ENCODE assay signal across 28 cellular contexts in the genomic region with DNA sequence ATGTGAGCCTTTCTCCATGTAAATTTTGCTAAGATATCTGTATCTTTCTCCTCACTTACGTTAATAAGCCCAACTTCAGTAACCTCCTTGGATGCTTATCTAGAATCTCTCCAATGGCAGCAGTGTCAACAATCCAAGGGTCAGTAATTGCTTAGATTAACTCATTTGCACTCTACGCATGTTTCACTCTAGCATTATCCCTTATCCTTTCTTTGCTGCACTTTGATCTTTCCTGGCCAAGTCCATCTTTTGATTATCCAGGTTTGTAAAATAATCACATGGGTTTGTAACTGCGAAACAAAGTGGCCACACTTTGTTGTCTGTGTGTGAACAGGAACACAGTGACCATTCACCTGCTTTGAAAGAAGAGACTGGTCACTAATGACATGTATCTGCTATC.
"Had no signal": no experiment of that assay in that cellular context is flagged by ENCODE, and none has a peak within 500 bp of the region (broad histone marks: within the 10 kb centered on the region; RNA-seq: fewer than 3 reads in every experiment).

No MANE protein-coding gene starts in this region.

- H3K36me3 Mint-ChIP-seq: neural progenitor cell; stimulated activated effector memory CD8-positive, alpha-beta T cell treated with anti-CD3 and anti-CD28 coated beads, Interleukin-12 subunit alpha, Interleukin-12 subunit beta, amount 100 ng/mL, for 72 hours; stimulated activated naive B cell treated with anti-CD40 and anti-IgM and Interleukin-4, amounts not matched to agents 10 μg/mL and 1 μg/mL and 100 μg/mL, for 72 hours had no signal

- H3K9me3 Mint-ChIP-seq: natural killer cell; nephron; neural progenitor cell; stimulated activated effector memory CD8-positive, alpha-beta T cell treated with anti-CD3 and anti-CD28 coated beads, Interleukin-12 subunit alpha, Interleukin-12 subunit beta, amount 100 ng/mL, for 72 hours; stimulated activated naive B cell treated with anti-CD40 and anti-IgM and Interleukin-4, amounts not matched to agents 10 μg/mL and 1 μg/mL and 100 μg/mL, for 72 hours; stimulated activated naive CD8-positive, alpha-beta T cell treated with anti-CD3 and anti-CD28 coated beads, Interleukin-15, Interleukin-2, amounts not matched to agents 100 ng/mL and 50 ng/mL, for 24 hours had no signal

- FAIRE-seq: urothelium cell line had no signal

- H3K9me3 ChIP-seq: ovary, psoas muscle, stomach, thoracic aorta, thyroid gland, tibial nerve, upper lobe of left lung, vagina had no signal

- H3K27ac ChIP-seq: neural progenitor cell, ovary, parathyroid adenoma, psoas muscle, skin epidermis, stomach, thoracic aorta, thyroid gland, tibial nerve, upper lobe of left lung, vagina had no signal

- H3K27me3 ChIP-seq: neural progenitor cell, ovary, stomach, thyroid gland, tibial nerve, upper lobe of left lung, vagina had no signal

- H3K4me3 ChIP-seq: neural progenitor cell, ovary, psoas muscle, skin epidermis, stomach, thoracic aorta, thyroid gland, tibial nerve, upper lobe of left lung, vagina had no signal

- H3K27me3 Mint-ChIP-seq: progenitor cell of endocrine pancreas; stimulated activated naive B cell treated with anti-CD40 and anti-IgM and Interleukin-4, amounts not matched to agents 10 μg/mL and 1 μg/mL and 100 μg/mL, for 72 hours; stimulated activated naive CD8-positive, alpha-beta T cell treated with anti-CD3 and anti-CD28 coated beads, Interleukin-15, Interleukin-2, amounts not matched to agents 100 ng/mL and 50 ng/mL, for 24 hours had no signal

- H3K79me2 ChIP-seq: parathyroid adenoma had no signal

- H3K4me3 Mint-ChIP-seq: natural killer cell; nephron; neural progenitor cell; stimulated activated effector memory CD8-positive, alpha-beta T cell treated with anti-CD3 and anti-CD28 coated beads, Interleukin-12 subunit alpha, Interleukin-12 subunit beta, amount 100 ng/mL, for 72 hours; stimulated activated naive B cell treated with anti-CD40 and anti-IgM and Interleukin-4, amounts not matched to agents 10 μg/mL and 1 μg/mL and 100 μg/mL, for 72 hours; stimulated activated naive CD8-positive, alpha-beta T cell treated with anti-CD3 and anti-CD28 coated beads, Interleukin-15, Interleukin-2, amounts not matched to agents 100 ng/mL and 50 ng/mL, for 24 hours had no signal

- DNase-seq: natural killer cell; occipital lobe; ovary; posterior cingulate gyrus; psoas muscle; right cardiac atrium; stimulated activated CD4-positive, alpha-beta T cell treated with anti-CD3 and anti-CD28 coated beads, Interleukin-15, amount 100 ng/mL, for 24 hours; stimulated activated CD4-positive, alpha-beta T cell treated with anti-CD3 and anti-CD28 coated beads, Interleukin-2, amount 100 ng/mL, for 24 hours; stimulated activated CD4-positive, alpha-beta T cell treated with anti-CD3 and anti-CD28 coated beads, Interleukin-2, amount 100 ng/mL, for 48 hours; stimulated activated CD4-positive, alpha-beta T cell treated with anti-CD3 and anti-CD28 coated beads, Interleukin-4, amount 100 ng/mL, for 24 hours; stimulated activated naive B cell treated with anti-CD40 and anti-IgM and Interleukin-4, amounts not matched to agents 10 μg/mL and 1 μg/mL and 100 μg/mL, for 72 hours; stimulated activated naive CD4-positive, alpha-beta T cell treated with Interleukin-2 at 50 U/mL for 16 hours; stomach; thyroid gland; trophoblast cell; upper lobe of left lung had no signal

- H3K9ac ChIP-seq: neural progenitor cell, parathyroid adenoma had no signal

- H2AFZ ChIP-seq: neural progenitor cell, parathyroid adenoma had no signal

- H3K4me1 Mint-ChIP-seq: natural killer cell; nephron; neural progenitor cell; stimulated activated effector memory CD8-positive, alpha-beta T cell treated with anti-CD3 and anti-CD28 coated beads, Interleukin-12 subunit alpha, Interleukin-12 subunit beta, amount 100 ng/mL, for 72 hours; stimulated activated naive B cell treated with anti-CD40 and anti-IgM and Interleukin-4, amounts not matched to agents 10 μg/mL and 1 μg/mL and 100 μg/mL, for 72 hours had no signal

- H3K4me1 ChIP-seq: neural progenitor cell, parathyroid adenoma, psoas muscle, stomach, thyroid gland, tibial nerve, upper lobe of left lung, vagina had no signal

- H3K36me3 ChIP-seq: neural progenitor cell, ovary, stomach, thoracic aorta, thyroid gland, tibial nerve, upper lobe of left lung, vagina had no signal

- ATAC-seq: natural killer cell; psoas muscle; right cardiac atrium; sciatic nerve; stimulated activated effector memory CD8-positive, alpha-beta T cell treated with anti-CD3 and anti-CD28 coated beads, Interleukin-12 subunit alpha, Interleukin-12 subunit beta, amount 100 ng/mL, for 72 hours; stimulated activated naive B cell treated with anti-CD40 and anti-IgM and Interleukin-4, amounts not matched to agents 10 μg/mL and 1 μg/mL and 100 μg/mL, for 72 hours had no signal

- H3K4me2 ChIP-seq: neural progenitor cell had no signal

- H3K27ac Mint-ChIP-seq: natural killer cell; nephron; neural progenitor cell; progenitor cell of endocrine pancreas; stimulated activated effector memory CD8-positive, alpha-beta T cell treated with anti-CD3 and anti-CD28 coated beads, Interleukin-12 subunit alpha, Interleukin-12 subunit beta, amount 100 ng/mL, for 72 hours; stimulated activated naive B cell treated with anti-CD40 and anti-IgM and Interleukin-4, amounts not matched to agents 10 μg/mL and 1 μg/mL and 100 μg/mL, for 72 hours; stimulated activated naive CD8-positive, alpha-beta T cell treated with anti-CD3 and anti-CD28 coated beads, Interleukin-15, Interleukin-2, amounts not matched to agents 100 ng/mL and 50 ng/mL, for 24 hours had no signal
